17 cellular contexts compared by ENCODE assay signal in genomic region chr3:24562874-24563273, GRCh38.
DNase-seq lines count a peak whose midpoint lies in the region; ATAC-seq, FAIRE-seq and TF ChIP-seq lines count a peak whose summit lies in the region.
"Had no signal": no experiment of that assay in that cellular context is flagged by ENCODE, and none has a peak within 500 bp of the region (broad histone marks: within the 10 kb centered on the region; RNA-seq: fewer than 3 reads in every experiment).

No MANE protein-coding gene starts in this region.

- no peaks in the 10 kb centered on the region for H3K79me2 ChIP-seq in GM12878 (ENCODE audit: control insufficient read depth, insufficient read depth, low read length)

- no peak overlapping the region for H3K27ac ChIP-seq in GM12878 (ENCODE audit: control insufficient read depth, insufficient read depth)
- H3K27ac ChIP-seq: A549 had no signal

- H3K27me3 ChIP-seq in GM12878 (replicated peaks in 1 of 2; ENCODE audit: control insufficient read depth in 2 of 2, insufficient read depth in 2 of 2, low read length in 1 of 2): no peaks in the 10 kb centered on the region

- SMC1A ChIA-PET in GM12878 (lab: Charles Lee; ENCODE audit: uncharacterized antibody, unreplicated experiment): interaction anchor here (1.0 kb wide), 1 partner anchor 26 kb away, joined by 3 read pairs; no protein-coding TSS in a partner anchor

- TF ChIP-seq CTCF in GM12878 (IDR thresholded peaks at IDR 0.05 in 2 of 3, conservative IDR thresholded peaks at IDR 0.05 in 1 of 3; ENCODE audit: control insufficient read depth in 2 of 3, extremely low read depth in 1 of 3, insufficient read depth in 1 of 3, low read depth in 3 of 3, low read length in 3 of 3) (no peak), nephron progenitor cell (IDR thresholded peaks at IDR 0.05) (no peak)

- H3K4me3 Mint-ChIP-seq in activated naive CD8-positive, alpha-beta T cell treated with anti-CD3 and anti-CD28 coated beads for 36 hours: no peak overlapping the region
- no peak overlapping the region for H3K4me3 Mint-ChIP-seq in nephron progenitor cell
- H3K4me3 Mint-ChIP-seq: activated naive CD4-positive, alpha-beta T cell treated with anti-CD3 and anti-CD28 coated beads for 36 hours; T-helper 17 cell had no signal

- H3K36me3 ChIP-seq in GM12878 (ENCODE audit: control insufficient read depth in 2 of 2, insufficient read depth in 2 of 2, low read length in 1 of 2): no peaks in the 10 kb centered on the region

- H2AFZ ChIP-seq in GM12878 (ENCODE audit: control insufficient read depth, low read depth, low read length): no peak overlapping the region

- no peak overlapping the region for H3K9ac ChIP-seq in GM12878 (ENCODE audit: control insufficient read depth, insufficient read depth, low read length)

- RAD21 ChIA-PET in GM12878 (lab: Charles Lee; ENCODE audit: unreplicated experiment): no interaction called here

- no peak for TF ChIP-seq EP300 in GM12878 (IDR thresholded peaks at IDR 0.05; ENCODE audit: borderline replicate concordance in 1 of 2, control insufficient read depth in 1 of 2, low read depth in 2 of 2, low read length in 2 of 2)

- no peaks in the 10 kb centered on the region for H3K36me3 Mint-ChIP-seq in activated naive CD8-positive, alpha-beta T cell treated with anti-CD3 and anti-CD28 coated beads for 36 hours
- H3K36me3 Mint-ChIP-seq in nephron progenitor cell (ENCODE audit: low read depth): no peaks in the 10 kb centered on the region

- in situ Hi-C loops in GM12878 (cut with MboI): no loop called here

- H3K9me3 ChIP-seq in GM12878 (replicated peaks; ENCODE audit: control insufficient read depth, insufficient read depth, low read length): no peaks in the 10 kb centered on the region

- no peaks in the 10 kb centered on the region for H4K20me1 ChIP-seq in GM12878 (ENCODE audit: control insufficient read depth, insufficient read depth)

- intact Hi-C loops in GM12878 (cut with micrococcal nuclease; ENCODE audit: unreplicated experiment) (no loop called here), posterior vena cava (cut with DNase I) (no loop called here)

- no peak overlapping the region for H3K4me3 ChIP-seq in GM12878
- H3K4me3 ChIP-seq: A549 had no signal

- CTCF ChIA-PET in GM12878 (lab: Yijun Ruan, JAX): no interaction called here

- H3K4me2 ChIP-seq in GM12878 (ENCODE audit: control insufficient read depth, insufficient read depth): no peak overlapping the region
- H3K4me2 ChIP-seq: A549 had no signal

- H3K9me3 Mint-ChIP-seq in activated naive CD8-positive, alpha-beta T cell treated with anti-CD3 and anti-CD28 coated beads for 36 hours: peaks cover 2% of the 10 kb centered on the region
- H3K9me3 Mint-ChIP-seq in nephron progenitor cell: peaks cover 18% of the 10 kb centered on the region

- H3K4me1 ChIP-seq in GM12878 (ENCODE audit: control insufficient read depth, insufficient read depth, low read length): no peaks in the 10 kb centered on the region
- H3K4me1 ChIP-seq: A549 had no signal

- POLR2A ChIA-PET in GM12878 (lab: Charles Lee): interaction anchor here (0.5 kb wide), 1 partner anchor 296 kb away, joined by 6 read pairs; no protein-coding TSS in a partner anchor

- no TSS peak for BruUV-seq in GM12878 (replicated peaks; lab: Mats Ljungman, UMichigan)

- DNase-seq in GM12878 (ENCODE audit: low read depth, low spot score) (no peak), posterior vena cava (ENCODE audit: low spot score) (no peak), nephron progenitor cell (no peak), T1000 (lab: John Stamatoyannopoulos, UW) (no peak)
- DNase-seq in activated naive CD8-positive, alpha-beta T cell treated with anti-CD3 and anti-CD28 coated beads for 36 hours: no peak
- DNase-seq: activated CD8-positive, alpha-beta memory T cell treated with anti-CD3 and anti-CD28 coated beads, Interleukin-2, amount 50 U/mL, for 48 hours; activated naive CD4-positive, alpha-beta T cell treated with anti-CD3 and anti-CD28 coated beads for 36 hours; DND-41; NCI-H1092; NK-92 treated with Interleukin-12 subunit alpha and Interleukin-12 subunit beta, amount 100 ng/mL, for 24 hours; stimulated activated CD4-positive, alpha-beta T cell treated with anti-CD3 and anti-CD28 coated beads, Interleukin-12 subunit alpha, Interleukin-12 subunit beta, amount 100 ng/mL, for 4 hours; T-helper 17 cell had no signal

- no peaks in the 10 kb centered on the region for H3K27me3 Mint-ChIP-seq in activated naive CD8-positive, alpha-beta T cell treated with anti-CD3 and anti-CD28 coated beads for 36 hours
- no peaks in the 10 kb centered on the region for H3K27me3 Mint-ChIP-seq in nephron progenitor cell (ENCODE audit: low read depth, poor library complexity)
- H3K27me3 Mint-ChIP-seq: T-helper 17 cell had no signal

- H3K27ac Mint-ChIP-seq in activated naive CD8-positive, alpha-beta T cell treated with anti-CD3 and anti-CD28 coated beads for 36 hours: no peak overlapping the region
- H3K27ac Mint-ChIP-seq in nephron progenitor cell: no peak overlapping the region
- H3K27ac Mint-ChIP-seq: activated naive CD4-positive, alpha-beta T cell treated with anti-CD3 and anti-CD28 coated beads for 36 hours; T-helper 17 cell had no signal

- TF ChIP-seq POLR2A in GM12878 (IDR thresholded peaks at IDR 0.05; ENCODE audit: low read depth, low read length): no peak

- no peak for TF ChIP-seq RAD21 in GM12878 (IDR thresholded peaks at IDR 0.05; ENCODE audit: insufficient read depth, low read depth, low read length)

- ATAC-seq in GM18502 (IDR thresholded peaks at IDR 0.05; ENCODE audit: poor library complexity, unreplicated experiment) (peak; percentile 92), GM21529 (IDR thresholded peaks at IDR 0.05; ENCODE audit: unreplicated experiment) (peak; percentile 86), HG03045 (IDR thresholded peaks at IDR 0.05; ENCODE audit: unreplicated experiment) (peak; percentile 77), GM12878 (peak; percentile 61)
- ATAC-seq: A549, left lobe of liver, T-helper 17 cell had no signal

- WGBS in GM12878 (ENCODE audit: insufficient coverage, insufficient replicate concordance, low lambda C conversion rate, missing lambda C conversion rate): 2% methylated on average over 5 of the region's 5 CpGs

- no peak for FAIRE-seq in GM12878 (lab: Jason Lieb, UNC)
- FAIRE-seq: A549 had no signal

- no peaks in the 10 kb centered on the region for H3K4me1 Mint-ChIP-seq in activated naive CD8-positive, alpha-beta T cell treated with anti-CD3 and anti-CD28 coated beads for 36 hours
- H3K4me1 Mint-ChIP-seq in nephron progenitor cell: no peaks in the 10 kb centered on the region
- H3K4me1 Mint-ChIP-seq: T-helper 17 cell had no signal

TF ChIP-seq in GM12878, 131 proteins besides CTCF, POLR2A, EP300 and RAD21 (continues in another document):
- TF ChIP-seq ESRRA (IDR thresholded peaks at IDR 0.05; ENCODE audit: low read length): no peak
- TF ChIP-seq ZNF24 (IDR thresholded peaks at IDR 0.05): no peak
- no peak for TF ChIP-seq MYC (IDR thresholded peaks at IDR 0.05; ENCODE audit: insufficient read depth, insufficient read length, insufficient replicate concordance, low read length, severe bottlenecking)
- no peak for TF ChIP-seq STAT1 (conservative IDR thresholded peaks at IDR 0.05)
- TF ChIP-seq HDAC6 (IDR thresholded peaks at IDR 0.05; ENCODE audit: unreplicated experiment): no peak
- TF ChIP-seq NR2F1 (conservative IDR thresholded peaks at IDR 0.05): no peak
- TF ChIP-seq RELA (IDR thresholded peaks at IDR 0.05; ENCODE audit: borderline replicate concordance, partially characterized antibody): no peak
- no peak for TF ChIP-seq E2F8 (IDR thresholded peaks at IDR 0.05; ENCODE audit: low read depth, partially characterized antibody)
- TF ChIP-seq RAD51 (IDR thresholded peaks at IDR 0.05): no peak
- TF ChIP-seq FOS (IDR thresholded peaks at IDR 0.05; ENCODE audit: borderline replicate concordance, extremely low read depth, insufficient read length): no peak
- TF ChIP-seq NFIC (IDR thresholded peaks at IDR 0.05; ENCODE audit: low read depth, low read length): no peak
- TF ChIP-seq IRF3 (IDR thresholded peaks at IDR 0.05): no peak
- no peak for TF ChIP-seq SRF (IDR thresholded peaks at IDR 0.05; ENCODE audit: low read depth in 2 of 2, low read length in 2 of 2)
- TF ChIP-seq SP1 (IDR thresholded peaks at IDR 0.05; ENCODE audit: low read depth, low read length): no peak
- TF ChIP-seq YY1 (IDR thresholded peaks at IDR 0.05; ENCODE audit: low read depth, low read length): no peak
- no peak for TF ChIP-seq CBX5 (IDR thresholded peaks at IDR 0.05; ENCODE audit: low read depth)
- TF ChIP-seq SMC3 (IDR thresholded peaks at IDR 0.05; ENCODE audit: borderline replicate concordance, low read length): no peak
- no peak for TF ChIP-seq ZBED1 (IDR thresholded peaks at IDR 0.05; ENCODE audit: borderline replicate concordance)
